13 cellular contexts compared by ENCODE assay signal in the genomic region with DNA sequence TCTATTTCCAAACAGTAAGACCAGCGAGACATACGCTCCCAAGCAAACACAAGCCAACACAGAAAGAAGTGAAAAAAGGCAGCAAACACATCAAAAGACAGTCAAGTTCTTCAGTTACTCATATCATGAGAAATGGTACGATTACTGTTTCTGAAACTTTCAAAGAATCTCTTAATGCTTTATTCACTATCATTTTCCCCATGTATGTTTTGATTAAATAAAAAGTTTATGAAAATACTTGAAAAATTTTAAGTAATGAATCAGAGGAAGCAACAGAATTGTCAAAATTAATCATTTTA.
A peak's percentile ranks its signal among the peaks of the same experiment; 100 is the strongest.
DNase-seq lines count a peak whose midpoint lies in the region; TF ChIP-seq lines count a peak whose summit lies in the region.
"Had no signal": no experiment of that assay in that cellular context is flagged by ENCODE, and none has a peak within 500 bp of the region (broad histone marks: within the 10 kb centered on the region; RNA-seq: fewer than 3 reads in every experiment).

No MANE protein-coding gene starts in this region.

- no peak for TF ChIP-seq POLR2A in transverse colon (IDR thresholded peaks at IDR 0.05)

- H3K27ac ChIP-seq in mesenchymal stem cell (ENCODE audit: low read length, poor library complexity, severe bottlenecking), result no peak overlapping the region
- H3K27ac ChIP-seq in transverse colon, result peak overlapping the region; percentile 56 to 73 (median 70)
- H3K27ac ChIP-seq: suprapubic skin had no signal

- H3K4me3 ChIP-seq in mesenchymal stem cell (ENCODE audit: insufficient read depth in 1 of 2, low read depth in 1 of 2, low read length in 2 of 2) (no peak overlapping the region), transverse colon (peak overlapping the region in 1 of 4 donors; percentile 43)
- H3K4me3 ChIP-seq: suprapubic skin had no signal

- H3K14ac ChIP-seq in mesenchymal stem cell (ENCODE audit: low read length in 2 of 2), result no peak overlapping the region

- intact Hi-C loops in activated naive CD4-positive, alpha-beta T cell treated with anti-CD3 and anti-CD28 coated beads for 36 hours (cut with micrococcal nuclease), result loop anchor here (1.0 to 2.0 kb wide), 5 partner anchors 8 to 41 kb away; no protein-coding TSS in a partner anchor
- intact Hi-C loops in activated T-helper 1 cell treated with anti-CD3 and anti-CD28 coated beads, Interleukin-12 subunit alpha, Interleukin-12 subunit beta, Interleukin-2, Interleukin-4 antibody, amounts not matched to agents 30 ng/mL and 10 ng/mL and 1 ng/mL, durations not matched to agents 14 hours and 24 hours and 36 hours (cut with micrococcal nuclease), result loop anchor here (1.0 to 5.0 kb wide), 2 partner anchors 11 to 261 kb away; no protein-coding TSS in a partner anchor
- intact Hi-C loops in transverse colon (cut with DNase I; ENCODE audit: low total_unique reads), result no loop called here

- CTCF ChIA-PET in activated naive CD4-positive, alpha-beta T cell treated with anti-CD3 and anti-CD28 coated beads for 36 hours (lab: Charles Lee), result no interaction called here

- no peak overlapping the region for H2BK5ac ChIP-seq in mesenchymal stem cell (ENCODE audit: low read depth, low read length, poor library complexity, severe bottlenecking)

- no peak for TF ChIP-seq CTCF in transverse colon (IDR thresholded peaks at IDR 0.05)

- no peak overlapping the region for H2BK120ac ChIP-seq in mesenchymal stem cell (ENCODE audit: low read depth, low read length)

- H3K4me2 ChIP-seq in mesenchymal stem cell (ENCODE audit: low read length, poor library complexity, severe bottlenecking), result no peak overlapping the region

- peak overlapping the region in 1 of 2 experiments; percentile 42 for H3K18ac ChIP-seq in mesenchymal stem cell (ENCODE audit: low read depth in 1 of 2, low read length in 2 of 2)

- peaks cover 9% of the 10 kb centered on the region for H3K27me3 Mint-ChIP-seq in activated naive CD4-positive, alpha-beta T cell treated with anti-CD3 and anti-CD28 coated beads for 36 hours (ENCODE audit: low read depth)
- peaks cover 7% of the 10 kb centered on the region for H3K27me3 Mint-ChIP-seq in activated T-helper 1 cell treated with anti-CD3 and anti-CD28 coated beads, Interleukin-12 subunit alpha, Interleukin-12 subunit beta, Interleukin-2, Interleukin-4 antibody, amounts not matched to agents 30 ng/mL and 10 ng/mL and 1 ng/mL, durations not matched to agents 14 hours and 24 hours and 36 hours (ENCODE audit: insufficient read depth)

- H3K4ac ChIP-seq in mesenchymal stem cell (ENCODE audit: low read depth in 1 of 2, low read length in 2 of 2), result peak overlapping the region in 1 of 2 experiments; percentile 49

- H3K9me3 ChIP-seq in mesenchymal stem cell (ENCODE audit: control insufficient read depth, low read length) (no peaks in the 10 kb centered on the region), transverse colon (no peaks in the 10 kb centered on the region)
- H3K9me3 ChIP-seq: suprapubic skin had no signal

- no peak overlapping the region for H4K8ac ChIP-seq in mesenchymal stem cell (ENCODE audit: low read length)

- H3K4me3 Mint-ChIP-seq in activated naive CD4-positive, alpha-beta T cell treated with anti-CD3 and anti-CD28 coated beads for 36 hours, result peak overlapping the region; percentile 58
- peak overlapping the region; percentile 71 for H3K4me3 Mint-ChIP-seq in activated T-helper 1 cell treated with anti-CD3 and anti-CD28 coated beads, Interleukin-12 subunit alpha, Interleukin-12 subunit beta, Interleukin-2, Interleukin-4 antibody, amounts not matched to agents 30 ng/mL and 10 ng/mL and 1 ng/mL, durations not matched to agents 14 hours and 24 hours and 36 hours

- no peak overlapping the region for H3K23ac ChIP-seq in mesenchymal stem cell (ENCODE audit: low read length in 2 of 2)

- no peak overlapping the region for H4K91ac ChIP-seq in mesenchymal stem cell (ENCODE audit: low read length)

- in situ Hi-C loops in transverse colon (cut with MboI; ENCODE audit: low pct_ligation_motif_present in 1 of 4, low pct_unique_long_range_greater_than_20kb in 1 of 4, low sequenced_read_pairs in 3 of 4), result no loop called here

- H3K27me3 ChIP-seq in mesenchymal stem cell (ENCODE audit: control insufficient read depth in 1 of 2, insufficient read depth in 1 of 2, low read length in 2 of 2) (no peaks in the 10 kb centered on the region), transverse colon (no peaks in the 10 kb centered on the region)
- H3K27me3 ChIP-seq: suprapubic skin had no signal

- no peaks in the 10 kb centered on the region for H3K36me3 Mint-ChIP-seq in activated naive CD4-positive, alpha-beta T cell treated with anti-CD3 and anti-CD28 coated beads for 36 hours (ENCODE audit: low read depth)
- H3K36me3 Mint-ChIP-seq in activated T-helper 1 cell treated with anti-CD3 and anti-CD28 coated beads, Interleukin-12 subunit alpha, Interleukin-12 subunit beta, Interleukin-2, Interleukin-4 antibody, amounts not matched to agents 30 ng/mL and 10 ng/mL and 1 ng/mL, durations not matched to agents 14 hours and 24 hours and 36 hours (ENCODE audit: low read depth), result peaks cover 18% of the 10 kb centered on the region

- DNase-seq in activated naive CD4-positive, alpha-beta T cell treated with anti-CD3 and anti-CD28 coated beads for 36 hours, result no peak
- DNase-seq in activated naive CD4-positive, alpha-beta T cell treated with anti-CD3 and anti-CD28 coated beads, Interleukin-2, amount 50 U/mL, for 16 hours, result no peak
- DNase-seq in activated T-helper 1 cell treated with anti-CD3 and anti-CD28 coated beads, Interleukin-12 subunit alpha, Interleukin-12 subunit beta, Interleukin-2, Interleukin-4 antibody, amounts not matched to agents 30 ng/mL and 10 ng/mL and 1 ng/mL, durations not matched to agents 14 hours and 24 hours and 36 hours (ENCODE audit: low spot score), result no peak
- DNase-seq in mesenchymal stem cell (no peak), transverse colon (no peak), SK-N-DZ (ENCODE audit: low spot score) (no peak), NOMO-1 treated with dmso at 0.1 percent for 144 hours (lab: John Stamatoyannopoulos, UW; ENCODE audit: unreplicated experiment) (no peak)
- DNase-seq in central memory CD4-positive, alpha-beta T cell, result no peak
- DNase-seq: dermis blood vessel endothelial cell, DMS153, NCI-H2029 treated with DMSO at 0.1 percent for 48 hours, T1000 had no signal

- H3K36me3 ChIP-seq in mesenchymal stem cell (ENCODE audit: control insufficient read depth in 1 of 2, insufficient read depth in 2 of 2, low read depth in 1 of 2, low read length in 2 of 2) (peaks cover 3 to 19% of the 10 kb centered on the region in 2 experiments), transverse colon (no peaks in the 10 kb centered on the region)
- H3K36me3 ChIP-seq: suprapubic skin had no signal

- peak overlapping the region; percentile 82 for H3K27ac Mint-ChIP-seq in activated naive CD4-positive, alpha-beta T cell treated with anti-CD3 and anti-CD28 coated beads for 36 hours
- H3K27ac Mint-ChIP-seq in activated T-helper 1 cell treated with anti-CD3 and anti-CD28 coated beads, Interleukin-12 subunit alpha, Interleukin-12 subunit beta, Interleukin-2, Interleukin-4 antibody, amounts not matched to agents 30 ng/mL and 10 ng/mL and 1 ng/mL, durations not matched to agents 14 hours and 24 hours and 36 hours, result peak overlapping the region; percentile 54

- H3K4me1 ChIP-seq in mesenchymal stem cell (ENCODE audit: control insufficient read depth, insufficient read depth, low read depth, low read length), result peaks cover 16% of the 10 kb centered on the region
- H3K4me1 ChIP-seq in transverse colon, result peaks cover 17 to 64% (median 54%) of the 10 kb centered on the region in 4 donors

- peak overlapping the region; percentile 33 for H3K9ac ChIP-seq in mesenchymal stem cell (ENCODE audit: low read length)

- H2AK5ac ChIP-seq in mesenchymal stem cell (ENCODE audit: low read length, severe bottlenecking), result no peak overlapping the region

- TF ChIP-seq EP300 in transverse colon (IDR thresholded peaks at IDR 0.05; ENCODE audit: low read depth), result no peak

- peaks cover 66% of the 10 kb centered on the region for H3K4me1 Mint-ChIP-seq in activated naive CD4-positive, alpha-beta T cell treated with anti-CD3 and anti-CD28 coated beads for 36 hours (ENCODE audit: low read depth)
- peaks cover 62% of the 10 kb centered on the region for H3K4me1 Mint-ChIP-seq in activated T-helper 1 cell treated with anti-CD3 and anti-CD28 coated beads, Interleukin-12 subunit alpha, Interleukin-12 subunit beta, Interleukin-2, Interleukin-4 antibody, amounts not matched to agents 30 ng/mL and 10 ng/mL and 1 ng/mL, durations not matched to agents 14 hours and 24 hours and 36 hours (ENCODE audit: low read depth)

- 93% methylated on average over 2 of the region's 3 CpGs for WGBS in mesenchymal stem cell
- WGBS in transverse colon (ENCODE audit: low coverage in 1 of 2), 2 donors, result 63 to 75% methylated on average over 3 of the region's 3 CpGs

- H3K9me3 Mint-ChIP-seq in activated naive CD4-positive, alpha-beta T cell treated with anti-CD3 and anti-CD28 coated beads for 36 hours, result no peaks in the 10 kb centered on the region
- no peaks in the 10 kb centered on the region for H3K9me3 Mint-ChIP-seq in activated T-helper 1 cell treated with anti-CD3 and anti-CD28 coated beads, Interleukin-12 subunit alpha, Interleukin-12 subunit beta, Interleukin-2, Interleukin-4 antibody, amounts not matched to agents 30 ng/mL and 10 ng/mL and 1 ng/mL, durations not matched to agents 14 hours and 24 hours and 36 hours

- no peak overlapping the region for H2AFZ ChIP-seq in mesenchymal stem cell (ENCODE audit: low read depth, low read length)

- no peak overlapping the region for H2BK12ac ChIP-seq in mesenchymal stem cell (ENCODE audit: low read length in 2 of 2)

- H2BK15ac ChIP-seq in mesenchymal stem cell (ENCODE audit: low read depth, poor library complexity, severe bottlenecking), result no peak overlapping the region

- H3K79me1 ChIP-seq in mesenchymal stem cell (replicated peaks; ENCODE audit: low read length, poor library complexity, severe bottlenecking), result peaks cover 49% of the 10 kb centered on the region
